8 cellular contexts compared by ENCODE assay signal in the genomic region with DNA sequence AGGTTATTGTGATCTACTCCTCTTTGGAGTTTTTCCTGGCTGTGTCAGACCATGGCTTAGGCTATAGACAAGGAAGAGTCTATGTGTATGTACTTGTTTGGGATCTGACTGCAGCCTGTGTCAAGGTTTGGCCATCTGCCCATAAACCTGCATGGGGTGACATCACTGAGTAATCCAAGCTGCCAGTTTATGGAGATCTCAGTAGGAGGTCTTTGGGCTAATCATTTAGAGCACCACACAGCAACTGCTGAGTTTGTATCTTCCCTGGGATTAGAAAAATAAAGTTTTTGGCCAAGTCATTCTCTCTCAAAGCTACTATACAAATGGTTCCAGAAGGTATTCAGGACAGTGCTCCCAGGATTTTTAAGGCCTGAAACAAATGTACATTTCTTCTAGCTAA.
DNase-seq lines count a peak whose midpoint lies in the region; TF ChIP-seq lines count a peak whose summit lies in the region.

No MANE protein-coding gene starts in this region.

- POLR2A ChIA-PET in MCF 10A (lab: Yijun Ruan, JAX): interaction anchor here (0.7 to 1.5 kb wide), 10 partner anchors 10 to 124 kb away, joined by 3 to 9 read pairs (median 4); partner anchors contain the start of gene ARL15
- POLR2A ChIA-PET in CD4-positive, alpha-beta memory T cell (lab: Charles Lee; ENCODE audit: partially characterized antibody): no interaction called here

- intact Hi-C loops in MCF 10A (cut with micrococcal nuclease): no loop called here
- intact Hi-C loops in CD4-positive, alpha-beta memory T cell (cut with micrococcal nuclease): no loop called here

- TF ChIP-seq CTCF in MCF 10A (IDR thresholded peaks at IDR 0.05; ENCODE audit: unreplicated experiment): no peak
- no peak for TF ChIP-seq CTCF in osteoblast (IDR thresholded peaks at IDR 0.05; ENCODE audit: extremely low read depth, low read depth, low read length)
- no peak for TF ChIP-seq CTCF in coronary artery (IDR thresholded peaks at IDR 0.05)

- no peaks in the 10 kb centered on the region for H3K9me3 ChIP-seq in osteoblast (ENCODE audit: low read depth, low read length)
- no peaks in the 10 kb centered on the region for H3K9me3 ChIP-seq in CD4-positive, alpha-beta memory T cell (ENCODE audit: control insufficient read depth in 1 of 2, low read length in 2 of 2)

- no peaks in the 10 kb centered on the region for H3K27me3 Mint-ChIP-seq in MCF 10A (ENCODE audit: insufficient read depth, unreplicated experiment)
- peaks cover 4 to 5% of the 10 kb centered on the region in 2 donors for H3K27me3 Mint-ChIP-seq in CD4-positive, alpha-beta memory T cell

- no peak overlapping the region for H3K4me3 ChIP-seq in osteoblast (ENCODE audit: insufficient read depth, low read length)
- H3K4me3 ChIP-seq in CD4-positive, alpha-beta memory T cell (ENCODE audit: low read length in 2 of 2): no peak overlapping the region
- no peak overlapping the region for H3K4me3 ChIP-seq in coronary artery

- no peaks in the 10 kb centered on the region for H3K9me3 Mint-ChIP-seq in MCF 10A (ENCODE audit: unreplicated experiment)
- peaks cover 0 to 5% (median 2%) of the 10 kb centered on the region in 8 donors for H3K9me3 Mint-ChIP-seq in CD4-positive, alpha-beta memory T cell

- no peak overlapping the region for H3K4me3 Mint-ChIP-seq in MCF 10A (ENCODE audit: unreplicated experiment)
- H3K4me3 Mint-ChIP-seq in CD4-positive, alpha-beta memory T cell: no peak overlapping the region

- H3K4me1 Mint-ChIP-seq in MCF 10A (ENCODE audit: insufficient read depth, unreplicated experiment): peaks cover 13% of the 10 kb centered on the region
- H3K4me1 Mint-ChIP-seq in CD4-positive, alpha-beta memory T cell: no peaks in the 10 kb centered on the region

- no peaks in the 10 kb centered on the region for H3K36me3 Mint-ChIP-seq in MCF 10A (ENCODE audit: insufficient read depth, unreplicated experiment)
- no peaks in the 10 kb centered on the region for H3K36me3 Mint-ChIP-seq in CD4-positive, alpha-beta memory T cell

- H4K20me1 ChIP-seq in osteoblast (ENCODE audit: insufficient read depth, low read length): no peaks in the 10 kb centered on the region

- H3K27ac ChIP-seq in osteoblast (ENCODE audit: low read depth, low read length): no peak overlapping the region
- no peak overlapping the region for H3K27ac ChIP-seq in CD4-positive, alpha-beta memory T cell (ENCODE audit: low read depth, low read length)
- no peak overlapping the region for H3K27ac ChIP-seq in coronary artery

- no peak overlapping the region for H2AFZ ChIP-seq in osteoblast (ENCODE audit: low read length)

- peak; percentile 71 for DNase-seq in GM04504 (ENCODE audit: low read depth)
- DNase-seq in NCI-H2171 (lab: John Stamatoyannopoulos, UW): peak; percentile 97
- peak; percentile 94 for DNase-seq in MCF 10A (ENCODE audit: unreplicated experiment)
- peak; percentile 64 for DNase-seq in osteoblast (ENCODE audit: insufficient read length, low spot score, missing footprints)
- no peak for DNase-seq in central memory CD4-positive, alpha-beta T cell
- no peak for DNase-seq in activated T-cell treated with anti-CD3 and anti-CD28 coated beads, Interleukin-2, amount 50 U/mL, for 1 hour
- DNase-seq in CD4-positive, alpha-beta memory T cell: no peak
- no peak for DNase-seq in coronary artery (ENCODE audit: low spot score)

- H3K27ac Mint-ChIP-seq in MCF 10A (ENCODE audit: low read depth, unreplicated experiment): peak overlapping the region; percentile 57
- no peak overlapping the region for H3K27ac Mint-ChIP-seq in CD4-positive, alpha-beta memory T cell

- no TSS peak for BruUV-seq in MCF 10A (replicated peaks; lab: Mats Ljungman, UMichigan)

- H3K79me2 ChIP-seq in osteoblast (ENCODE audit: insufficient read depth, low read length): no peaks in the 10 kb centered on the region

- no peaks in the 10 kb centered on the region for H3K27me3 ChIP-seq in osteoblast (ENCODE audit: insufficient read depth, low read length)
- H3K27me3 ChIP-seq in CD4-positive, alpha-beta memory T cell (ENCODE audit: insufficient read depth, low read length): no peaks in the 10 kb centered on the region

- H3K36me3 ChIP-seq in osteoblast (ENCODE audit: insufficient read depth, low read length): no peaks in the 10 kb centered on the region
- no peaks in the 10 kb centered on the region for H3K36me3 ChIP-seq in CD4-positive, alpha-beta memory T cell (ENCODE audit: insufficient read depth, low read length)

- H3K4me2 ChIP-seq in osteoblast (ENCODE audit: insufficient read depth, low read length): no peak overlapping the region

- CTCF ChIA-PET in MCF 10A (lab: Yijun Ruan, JAX): interaction anchor here (0.6 to 1.1 kb wide), 3 partner anchors 12 to 146 kb away, joined by 3 read pairs; no protein-coding TSS in a partner anchor
- CTCF ChIA-PET in CD4-positive, alpha-beta memory T cell (lab: Charles Lee; ENCODE audit: partially characterized antibody): no interaction called here

- H3K4me1 ChIP-seq in osteoblast (ENCODE audit: insufficient read depth, low read length): peaks cover 15% of the 10 kb centered on the region
- no peaks in the 10 kb centered on the region for H3K4me1 ChIP-seq in CD4-positive, alpha-beta memory T cell (ENCODE audit: insufficient read depth, low read length)

Comparison
In these comparisons a context has a peak if more than half of its experiments do, and no peak if none do; other contexts are left out.
1. DNase-seq: peak in GM04504 (single experiment), NCI-H2171 (single experiment), MCF 10A (single experiment) and osteoblast (single experiment); none in central memory CD4-positive, alpha-beta T cell (single experiment), activated T-cell treated with anti-CD3 and anti-CD28 coated beads, Interleukin-2, amount 50 U/mL, for 1 hour (single experiment), CD4-positive, alpha-beta memory T cell (0 of 5) and coronary artery (single experiment).